In genomic region chr13:27024781-27025492, GRCh38 we compare ENCODE assay signal across 18 cellular contexts.
DNase-seq lines count a peak whose midpoint lies in the region; ATAC-seq, FAIRE-seq and TF ChIP-seq lines count a peak whose summit lies in the region.
"Had no signal": no experiment of that assay in that cellular context is flagged by ENCODE, and none has a peak within 500 bp of the region (broad histone marks: within the 10 kb centered on the region; RNA-seq: fewer than 3 reads in every experiment).

No MANE protein-coding gene starts in this region.

- H3K27me3 Mint-ChIP-seq in GM23338 (ENCODE audit: insufficient read depth, low read depth, poor library complexity) = peaks cover 14% of the 10 kb centered on the region
- H3K27me3 Mint-ChIP-seq in progenitor cell of endocrine pancreas = peaks cover 17% of the 10 kb centered on the region

- H4K20me1 ChIP-seq in GM23338 (replicated peaks; ENCODE audit: insufficient read depth) = no peaks in the 10 kb centered on the region
- H4K20me1 ChIP-seq in K562 (replicated peaks; ENCODE audit: control insufficient read depth, insufficient read depth, low read length) = no peaks in the 10 kb centered on the region

- TF ChIP-seq RAD21 in K562 (CRISPR knock-in tag; conservative IDR thresholded peaks at IDR 0.05 in 1 of 2, IDR thresholded peaks at IDR 0.05 in 1 of 2) = no peak

- intact Hi-C loops in K562 (cut with micrococcal nuclease) = loop anchor here (10.0 kb wide), 1 partner anchor 100 kb away; no protein-coding TSS in a partner anchor
- intact Hi-C loops in right cardiac atrium (cut with DNase I) = no loop called here

- TF ChIP-seq CTCF in GM23338 (conservative IDR thresholded peaks at IDR 0.05; ENCODE audit: low read depth in 2 of 2) (no peak), K562 (IDR thresholded peaks at IDR 0.05 in 2 of 3, conservative IDR thresholded peaks at IDR 0.05 in 1 of 3; ENCODE audit: insufficient read depth in 2 of 3, low read depth in 1 of 3, low read length in 3 of 3) (no peak), progenitor cell of endocrine pancreas (IDR thresholded peaks at IDR 0.05; ENCODE audit: unreplicated experiment) (no peak)

- H3K9ac ChIP-seq in K562 (ENCODE audit: insufficient read depth in 1 of 2, low read depth in 2 of 2, low read length in 2 of 2) = no peak overlapping the region

- no peak for DNase-seq in GM23338 (ENCODE audit: low spot score)
- peak; percentile 44 for DNase-seq in MV-4-11 (lab: John Stamatoyannopoulos, UW)
- no peak for DNase-seq in K562 (ENCODE audit: extremely low read depth in 1 of 4, low spot score in 3 of 4)
- no peak for DNase-seq in progenitor cell of endocrine pancreas (ENCODE audit: low spot score, unreplicated experiment)
- no peak for DNase-seq in right cardiac atrium
- DNase-seq in KBM-7 = no peak
- DNase-seq: DMS153, GOT3, Kasumi-1, MM.1S, NCI-H187 treated with DMSO at 0.1 percent for 48 hours, NCI-H2171, NCI-H446 treated with DMSO at 0.1 percent for 48 hours, NCI-H82 had no signal

- H3K79me2 ChIP-seq in GM23338 (replicated peaks; ENCODE audit: insufficient read depth) = no peaks in the 10 kb centered on the region
- H3K79me2 ChIP-seq in K562 (ENCODE audit: control insufficient read depth, insufficient read depth, low read length) = no peaks in the 10 kb centered on the region

- H3K27me3 ChIP-seq in GM23338 (ENCODE audit: insufficient read depth) = no peaks in the 10 kb centered on the region
- H3K27me3 ChIP-seq in K562 (ENCODE audit: control insufficient read depth in 2 of 2, insufficient read depth in 2 of 2, low read length in 2 of 2) = peaks cover 2 to 12% of the 10 kb centered on the region in 2 experiments
- H3K27me3 ChIP-seq in right cardiac atrium (ENCODE audit: control insufficient read depth, insufficient read depth) = no peaks in the 10 kb centered on the region

- no peaks in the 10 kb centered on the region for H3K9me1 ChIP-seq in K562 (ENCODE audit: control insufficient read depth, insufficient read depth, low read length)

- H3K9me3 Mint-ChIP-seq in GM23338 (peaks cover 6% of the 10 kb centered on the region), progenitor cell of endocrine pancreas (ENCODE audit: low read depth) (no peaks in the 10 kb centered on the region)

- no peak for FAIRE-seq in K562 (lab: Jason Lieb, UNC)
- FAIRE-seq: GM12892 had no signal

- H3K27ac ChIP-seq in GM23338 (ENCODE audit: low read depth) = no peak overlapping the region
- no peak overlapping the region for H3K27ac ChIP-seq in K562 (ENCODE audit: extremely low read depth, low read depth, low read length)
- no peak overlapping the region for H3K27ac ChIP-seq in right cardiac atrium (ENCODE audit: low read length)

- H3K36me3 Mint-ChIP-seq in GM23338 (ENCODE audit: low read depth) = peaks cover 3% of the 10 kb centered on the region; the same call in 2 of the 3 replicates
- H3K36me3 Mint-ChIP-seq in progenitor cell of endocrine pancreas (ENCODE audit: insufficient read depth) = no peaks in the 10 kb centered on the region
- H3K36me3 Mint-ChIP-seq: CD14-positive monocyte had no signal

- no peaks in the 10 kb centered on the region for H3K36me3 ChIP-seq in GM23338 (ENCODE audit: insufficient read depth)
- H3K36me3 ChIP-seq in K562 (ENCODE audit: control insufficient read depth, insufficient read depth, low read length) = no peaks in the 10 kb centered on the region

- H2AFZ ChIP-seq in GM23338 (no peak overlapping the region; the same call in 1 of the 2 replicates), K562 (ENCODE audit: low read depth, low read length) (no peak overlapping the region)

- TF ChIP-seq POLR2A in K562 (conservative IDR thresholded peaks at IDR 0.05) = no peak

- POLR2A ChIA-PET in K562 (lab: Yijun Ruan, JAX) = interaction anchor here (0.5 to 1.1 kb wide), 4 partner anchors 15 to 49 kb away, joined by 3 read pairs; no protein-coding TSS in a partner anchor

- H3K4me1 Mint-ChIP-seq in GM23338 (peaks cover 2% of the 10 kb centered on the region), progenitor cell of endocrine pancreas (ENCODE audit: low read depth) (peaks cover 26% of the 10 kb centered on the region)

- CTCF ChIA-PET in K562 (lab: Yijun Ruan, JAX; ENCODE audit: low intra/inter-chr PET ratio) = no interaction called here

- no peaks in the 10 kb centered on the region for H3F3A ChIP-seq in GM23338 (replicated peaks; ENCODE audit: low read depth)

- H3K4me3 ChIP-seq in GM23338 (no peak overlapping the region), K562 (no peak overlapping the region), right cardiac atrium (ENCODE audit: low read length) (no peak overlapping the region)

- TF ChIP-seq EP300 in K562 (IDR thresholded peaks at IDR 0.05; ENCODE audit: low read length) = no peak

- no peak overlapping the region for H3K4me2 ChIP-seq in GM23338
- H3K4me2 ChIP-seq in K562 (ENCODE audit: insufficient read depth, low read length) = no peak overlapping the region

- peak; percentile 52; the same call in 2 of the 3 replicates for ATAC-seq in GM23338
- peak; percentile 73 for ATAC-seq in K562
- no peak for ATAC-seq in right cardiac atrium
- no peak for ATAC-seq in activated CD4-positive, CD25-positive, alpha-beta regulatory T cell treated with anti-CD3 and anti-CD28 coated beads, Interleukin-2, amount 50 U/mL, for 24 hours
- ATAC-seq in HG03442 (IDR thresholded peaks at IDR 0.05; ENCODE audit: unreplicated experiment) = no peak

- no peaks in the 10 kb centered on the region for H3K4me1 ChIP-seq in GM23338 (ENCODE audit: insufficient read depth)
- peaks cover 7 to 13% of the 10 kb centered on the region in 2 experiments for H3K4me1 ChIP-seq in K562 (replicated peaks in 1 of 2; ENCODE audit: control insufficient read depth in 2 of 2, insufficient read depth in 2 of 2, low read length in 2 of 2)
- H3K4me1 ChIP-seq in right cardiac atrium (ENCODE audit: control insufficient read depth, insufficient read depth, low read length) = no peaks in the 10 kb centered on the region

- no peaks in the 10 kb centered on the region for H3K9me2 ChIP-seq in GM23338 (ENCODE audit: insufficient read depth)

- no peak overlapping the region for H3K4me3 Mint-ChIP-seq in GM23338
- no peak overlapping the region for H3K4me3 Mint-ChIP-seq in progenitor cell of endocrine pancreas (ENCODE audit: low read depth)
- H3K4me3 Mint-ChIP-seq: CD14-positive monocyte had no signal

- 22% methylated on average over 12 of the region's 13 CpGs for WGBS in K562 (ENCODE audit: insufficient coverage, low coverage, missing lambda C conversion rate)
- WGBS in right cardiac atrium = 71% methylated on average over 13 of the region's 13 CpGs

- in situ Hi-C loops in K562 (cut with MboI) (no loop called here), KBM-7 (cut with MboI; ENCODE audit: low pct_unique_long_range_greater_than_20kb, low sequenced_read_pairs) (no loop called here)

- H3K9me3 ChIP-seq in K562 (replicated peaks; ENCODE audit: control insufficient read depth, insufficient read depth, low read depth, low read length) (no peaks in the 10 kb centered on the region), right cardiac atrium (ENCODE audit: control insufficient read depth, low read length) (no peaks in the 10 kb centered on the region)

- no peak overlapping the region for H3K27ac Mint-ChIP-seq in GM23338
- peak overlapping the region; percentile 77 for H3K27ac Mint-ChIP-seq in progenitor cell of endocrine pancreas
- H3K27ac Mint-ChIP-seq: CD14-positive monocyte had no signal

- BruUV-seq in K562 (replicated peaks; lab: Mats Ljungman, UMichigan) = no TSS peak

TF ChIP-seq in GM23338, 12 proteins besides CTCF, POLR2A, EP300 and RAD21 (continues in another document):
- TF ChIP-seq JUNB (IDR thresholded peaks at IDR 0.05; ENCODE audit: unreplicated experiment) = no peak
- TF ChIP-seq NANOG (IDR thresholded peaks at IDR 0.05; ENCODE audit: borderline replicate concordance) = no peak
- TF ChIP-seq STAT1 (IDR thresholded peaks at IDR 0.05; ENCODE audit: unreplicated experiment) = no peak
- no peak for TF ChIP-seq ETS1 (IDR thresholded peaks at IDR 0.05)
- TF ChIP-seq ZNF331 (CRISPR knock-in tag; IDR thresholded peaks at IDR 0.05; ENCODE audit: low read depth) = no peak
- no peak for TF ChIP-seq EZH2phosphoT487 (IDR thresholded peaks at IDR 0.05; ENCODE audit: unreplicated experiment)
- no peak for TF ChIP-seq EZH2 (IDR thresholded peaks at IDR 0.05; ENCODE audit: low read depth, unreplicated experiment)
- TF ChIP-seq CREB1 (CRISPR knock-in tag; IDR thresholded peaks at IDR 0.05; ENCODE audit: low read depth) = no peak
- TF ChIP-seq ZNF114 (CRISPR knock-in tag; IDR thresholded peaks at IDR 0.05) = no peak
- no peak for TF ChIP-seq POLR2AphosphoS5 (IDR thresholded peaks at IDR 0.05; ENCODE audit: low read depth)

TF ChIP-seq in K562, 482 proteins besides CTCF, POLR2A, EP300 and RAD21 (continues in another document):
- TF ChIP-seq MXD1 (CRISPR knock-in tag; IDR thresholded peaks at IDR 0.05; ENCODE audit: borderline replicate concordance, poor library complexity, severe bottlenecking) (no peak), MTA1 (IDR thresholded peaks at IDR 0.05; ENCODE audit: borderline replicate concordance) (no peak), CEBPG (CRISPR knock-in tag; IDR thresholded peaks at IDR 0.05) (no peak), CEBPG (tag; conservative IDR thresholded peaks at IDR 0.05 in 1 of 2, IDR thresholded peaks at IDR 0.05 in 1 of 2) (no peak), SRF (CRISPR knock-in tag; IDR thresholded peaks at IDR 0.05) (no peak), TAF9B (IDR thresholded peaks at IDR 0.05; ENCODE audit: partially characterized antibody) (no peak), HMGN3 (IDR thresholded peaks at IDR 0.05; ENCODE audit: borderline replicate concordance, extremely low read depth, insufficient read length, low read depth, low read length) (no peak), MLX (CRISPR knock-in tag; conservative IDR thresholded peaks at IDR 0.05) (no peak), WHSC1 (IDR thresholded peaks at IDR 0.05; ENCODE audit: low read length) (no peak)

Comparison
In these comparisons a context has a peak if more than half of its experiments do, and no peak if none do; other contexts are left out.
1. ATAC-seq: peak in GM23338 (single experiment) and K562 (single experiment); none in right cardiac atrium (0 of 2), activated CD4-positive, CD25-positive, alpha-beta regulatory T cell treated with anti-CD3 and anti-CD28 coated beads, Interleukin-2, amount 50 U/mL, for 24 hours (0 of 2) and HG03442 (single experiment).